Comparison of ENCODE assay signal across 11 cellular contexts in the genomic region with DNA sequence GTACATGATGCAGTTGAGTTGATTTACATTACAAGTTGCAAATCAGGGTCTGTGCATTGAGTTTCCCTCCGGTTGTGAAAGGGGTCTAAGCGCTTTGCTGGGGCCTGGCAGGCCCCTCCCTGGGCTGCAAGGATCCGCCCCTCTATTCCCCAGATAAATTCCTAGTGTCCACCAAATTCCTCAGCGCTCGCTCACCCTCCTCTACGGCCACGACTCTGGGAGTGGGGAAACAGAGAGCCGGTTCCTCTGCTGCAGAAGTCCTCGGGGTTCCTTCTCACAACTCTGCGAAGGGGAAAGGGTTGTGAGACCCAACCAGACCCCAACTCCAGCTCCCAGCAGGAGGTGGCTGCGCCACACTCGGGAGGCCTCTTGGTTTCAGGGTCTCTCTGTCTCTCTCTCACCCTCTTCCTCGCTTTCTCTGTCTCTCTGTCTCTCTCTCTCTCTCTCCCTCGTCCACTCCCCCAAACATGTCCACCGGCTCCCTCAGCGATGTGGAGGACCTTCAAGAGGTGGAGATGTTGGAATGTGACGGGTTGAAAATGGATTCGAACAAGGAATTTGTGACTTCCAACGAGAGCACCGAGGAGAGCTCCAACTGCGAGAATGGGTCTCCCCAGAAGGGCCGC. TPM values are rescaled to one million over a fixed set of nuclear protein-coding genes. Genes with fewer than 3 reads are reported as not detected.
A peak's percentile ranks its signal among the peaks of the same experiment; 100 is the strongest.
DNase-seq lines count a peak whose midpoint lies in the region; ATAC-seq and TF ChIP-seq lines count a peak whose summit lies in the region.
"Had no signal": no experiment of that assay in that cellular context is flagged by ENCODE, and none has a peak within 500 bp of the region (broad histone marks: within the 10 kb centered on the region; RNA-seq: fewer than 3 reads in every experiment).

A gene (plus strand): TSS at position 183 of the 626 bp plus-strand sequence. CDS start 285 bp downstream, at position 468.

- TF ChIP-seq CTCF in activated B cell treated with CpG ODN at 0.5 μM for 24 hours (IDR thresholded peaks at IDR 0.05), result no peak
- TF ChIP-seq CTCF in osteoblast (IDR thresholded peaks at IDR 0.05; ENCODE audit: extremely low read depth, low read depth, low read length), result no peak
- TF ChIP-seq CTCF in MCF 10A (IDR thresholded peaks at IDR 0.05; ENCODE audit: unreplicated experiment), result no peak

- no peaks in the 10 kb centered on the region for H4K20me1 ChIP-seq in osteoblast (ENCODE audit: insufficient read depth, low read length)

- peak within 1 kb of the TSS in 3 of 4 donors; percentile 20 to 67 (median 59) for H3K4me3 Mint-ChIP-seq in CD4-positive, CD25-positive, alpha-beta regulatory T cell
- H3K4me3 Mint-ChIP-seq in activated B cell treated with CpG ODN at 0.5 μM for 24 hours (peak within 1 kb of the TSS; percentile 60), MCF 10A (ENCODE audit: unreplicated experiment) (no peak within 1 kb of the TSS)
- H3K4me3 Mint-ChIP-seq: activated CD4-positive, alpha-beta memory T cell treated with anti-CD3 and anti-CD28 coated beads, Interleukin-2, amount 10 ng/mL, durations not matched to agents 7 days and 5 days had no signal

- intact Hi-C loops in activated B cell treated with CpG ODN at 0.5 μM for 24 hours (cut with micrococcal nuclease) (no loop called here), left cardiac atrium (cut with DNase I) (no loop called here), MCF 10A (cut with micrococcal nuclease) (no loop called here)

- peaks cover 87% of the 10 kb centered on the region for H3K27me3 Mint-ChIP-seq in CD4-positive, CD25-positive, alpha-beta regulatory T cell
- H3K27me3 Mint-ChIP-seq in activated B cell treated with CpG ODN at 0.5 μM for 24 hours (peaks cover 73% of the 10 kb centered on the region), MCF 10A (ENCODE audit: insufficient read depth, unreplicated experiment) (no peaks in the 10 kb centered on the region)

- no TSS peak for BruUV-seq in MCF 10A (replicated peaks; lab: Mats Ljungman, UMichigan)

- H3K27ac ChIP-seq in CD4-positive, CD25-positive, alpha-beta regulatory T cell (ENCODE audit: insufficient read depth, low read length, poor library complexity, severe bottlenecking), result no peak within 1 kb of the TSS
- H3K27ac ChIP-seq in osteoblast (ENCODE audit: low read depth, low read length), result no peak within 1 kb of the TSS

- no peaks in the 10 kb centered on the region for H3K9me3 ChIP-seq in CD4-positive, CD25-positive, alpha-beta regulatory T cell (ENCODE audit: control insufficient read depth in 2 of 2, low read length in 2 of 2)
- H3K9me3 ChIP-seq in osteoblast (ENCODE audit: low read depth, low read length), result no peaks in the 10 kb centered on the region

- H3K9me3 Mint-ChIP-seq in CD4-positive, CD25-positive, alpha-beta regulatory T cell, result peaks cover 0 to 1% (median 0%) of the 10 kb centered on the region in 7 donors
- H3K9me3 Mint-ChIP-seq in activated B cell treated with CpG ODN at 0.5 μM for 24 hours, result no peaks in the 10 kb centered on the region
- no peaks in the 10 kb centered on the region for H3K9me3 Mint-ChIP-seq in MCF 10A (ENCODE audit: unreplicated experiment)
- H3K9me3 Mint-ChIP-seq: activated CD4-positive, alpha-beta memory T cell treated with anti-CD3 and anti-CD28 coated beads, Interleukin-2, amount 10 ng/mL, durations not matched to agents 7 days and 5 days had no signal

- H3K4me1 ChIP-seq in CD4-positive, CD25-positive, alpha-beta regulatory T cell (ENCODE audit: control insufficient read depth, insufficient read depth, low read length, poor library complexity, severe bottlenecking), result peaks cover 25% of the 10 kb centered on the region
- no peaks in the 10 kb centered on the region for H3K4me1 ChIP-seq in osteoblast (ENCODE audit: insufficient read depth, low read length)

- no peaks in the 10 kb centered on the region for H3K36me3 Mint-ChIP-seq in CD4-positive, CD25-positive, alpha-beta regulatory T cell
- H3K36me3 Mint-ChIP-seq in activated B cell treated with CpG ODN at 0.5 μM for 24 hours (ENCODE audit: low read depth), result no peaks in the 10 kb centered on the region
- H3K36me3 Mint-ChIP-seq in MCF 10A (ENCODE audit: insufficient read depth, unreplicated experiment), result peaks cover 6% of the 10 kb centered on the region

- no peak for DNase-seq in CD4-positive, CD25-positive, alpha-beta regulatory T cell
- DNase-seq in activated B cell treated with CpG ODN at 0.5 μM for 24 hours, result no peak
- DNase-seq in left cardiac atrium, result peak; percentile 54
- DNase-seq in osteoblast (ENCODE audit: insufficient read length, low spot score, missing footprints), result peak; percentile 94
- DNase-seq in amygdala (lab: John Stamatoyannopoulos, UW), result no peak
- no peak for DNase-seq in central memory CD4-positive, alpha-beta T cell
- no peak for DNase-seq in MCF 10A (ENCODE audit: unreplicated experiment)
- no peak for DNase-seq in NCI-H526 (lab: John Stamatoyannopoulos, UW)
- DNase-seq: activated CD4-positive, alpha-beta memory T cell treated with anti-CD3 and anti-CD28 coated beads, Interleukin-2, amount 10 ng/mL, durations not matched to agents 7 days and 5 days; NCI-H2029 had no signal

- H3K27ac Mint-ChIP-seq in CD4-positive, CD25-positive, alpha-beta regulatory T cell, result no peak within 1 kb of the TSS
- H3K27ac Mint-ChIP-seq in activated B cell treated with CpG ODN at 0.5 μM for 24 hours (no peak within 1 kb of the TSS), MCF 10A (ENCODE audit: low read depth, unreplicated experiment) (no peak within 1 kb of the TSS)
- H3K27ac Mint-ChIP-seq: activated CD4-positive, alpha-beta memory T cell treated with anti-CD3 and anti-CD28 coated beads, Interleukin-2, amount 10 ng/mL, durations not matched to agents 7 days and 5 days had no signal

- H3K4me1 Mint-ChIP-seq in CD4-positive, CD25-positive, alpha-beta regulatory T cell, result peaks cover 16 to 44% (median 30%) of the 10 kb centered on the region in 4 donors
- H3K4me1 Mint-ChIP-seq in activated B cell treated with CpG ODN at 0.5 μM for 24 hours (peaks cover 30% of the 10 kb centered on the region), MCF 10A (ENCODE audit: insufficient read depth, unreplicated experiment) (peaks cover 19% of the 10 kb centered on the region)

- H3K79me2 ChIP-seq in osteoblast (ENCODE audit: insufficient read depth, low read length), result no peaks in the 10 kb centered on the region

- no peak for ATAC-seq in CD4-positive, CD25-positive, alpha-beta regulatory T cell (ENCODE audit: low read depth in 2 of 2)
- ATAC-seq in activated B cell treated with CpG ODN at 0.5 μM for 24 hours (ENCODE audit: low read depth) (no peak), left cardiac atrium (peak; percentile 81 to 87)

- POLR2A ChIA-PET in activated B cell treated with CpG ODN at 0.5 μM for 24 hours (lab: Charles Lee), result interaction anchor here (0.5 kb wide), 1 partner anchor 511 kb away, joined by 5 read pairs; no protein-coding TSS in a partner anchor
- POLR2A ChIA-PET in MCF 10A (lab: Yijun Ruan, JAX), result no interaction called here

- CTCF ChIA-PET in activated B cell treated with CpG ODN at 0.5 μM for 24 hours (lab: Charles Lee) (no interaction called here), MCF 10A (lab: Yijun Ruan, JAX) (interaction anchor here (0.6 to 0.7 kb wide), 3 partner anchors 180 to 922 kb away, joined by 3 to 5 read pairs (median 3); no protein-coding TSS in a partner anchor)

- H3K36me3 ChIP-seq in CD4-positive, CD25-positive, alpha-beta regulatory T cell (ENCODE audit: control insufficient read depth, insufficient read depth, low read length), result no peaks in the 10 kb centered on the region
- H3K36me3 ChIP-seq in osteoblast (ENCODE audit: insufficient read depth, low read length), result no peaks in the 10 kb centered on the region

- no peak within 1 kb of the TSS for H3K4me3 ChIP-seq in CD4-positive, CD25-positive, alpha-beta regulatory T cell (ENCODE audit: low read depth, low read length)
- H3K4me3 ChIP-seq in osteoblast (ENCODE audit: insufficient read depth, low read length), result peak within 1 kb of the TSS; percentile 70

- H3K27me3 ChIP-seq in CD4-positive, CD25-positive, alpha-beta regulatory T cell (ENCODE audit: control insufficient read depth, insufficient read depth, low read length), result peaks cover 65% of the 10 kb centered on the region
- peaks cover 96% of the 10 kb centered on the region for H3K27me3 ChIP-seq in osteoblast (ENCODE audit: insufficient read depth, low read length)

- H3K4me2 ChIP-seq in osteoblast (ENCODE audit: insufficient read depth, low read length), result peak within 1 kb of the TSS; percentile 76

- H2AFZ ChIP-seq in osteoblast (ENCODE audit: low read length), result peak within 1 kb of the TSS; percentile 61

RNA-seq across cellular contexts. Expression of the gene that starts here (rescaled TPM):
- total RNA-seq in CD4-positive, CD25-positive, alpha-beta regulatory T cell, result not detected
- polyA plus RNA-seq in CD4-positive, CD25-positive, alpha-beta regulatory T cell, result not detected
- total RNA-seq in activated B cell treated with CpG ODN at 0.5 μM for 24 hours, result not detected in 2 replicates
- 10 to 100 TPM in 1 of 2 donors, 1 to 10 TPM in 1; 7.8 to 18.2 TPM for total RNA-seq in left cardiac atrium
- total RNA-seq in osteoblast, result not detected in 2 replicates
- not detected in 2 replicates for total RNA-seq in MCF 10A (2022)
- total RNA-seq: activated CD4-positive, alpha-beta memory T cell treated with anti-CD3 and anti-CD28 coated beads, Interleukin-2, amount 10 ng/mL, durations not matched to agents 7 days and 5 days had no signal
- polyA plus RNA-seq: keratinocyte had no signal

Comparison
In these comparisons a context has a peak if more than half of its experiments do, and no peak if none do; other contexts are left out.
1. Peak in DNase-seq, H3K4me3 ChIP-seq and H3K4me2 ChIP-seq in osteoblast; RNA of the gene not detected or under 1 TPM.
2. ATAC-seq: peak in left cardiac atrium (2 of 2); none in CD4-positive, CD25-positive, alpha-beta regulatory T cell (0 of 2) and activated B cell treated with CpG ODN at 0.5 μM for 24 hours (single experiment).